In genomic region chr5:172769324-172769597, GRCh38 we compare ENCODE assay signal across 1 cellular context.
TF ChIP-seq lines count a peak whose summit lies in the region.

No MANE protein-coding gene starts in this region.

TF ChIP-seq in WTC11, 78 proteins besides CTCF, POLR2A, EP300 and RAD21 (continued from another document):
- TF ChIP-seq PRDM15 (CRISPR knock-in tag; IDR thresholded peaks at IDR 0.05) (no peak), RELA (CRISPR knock-in tag; IDR thresholded peaks at IDR 0.05; ENCODE audit: borderline replicate concordance) (no peak)
